ENCODE assay signal across 8 cellular contexts in the genomic region with DNA sequence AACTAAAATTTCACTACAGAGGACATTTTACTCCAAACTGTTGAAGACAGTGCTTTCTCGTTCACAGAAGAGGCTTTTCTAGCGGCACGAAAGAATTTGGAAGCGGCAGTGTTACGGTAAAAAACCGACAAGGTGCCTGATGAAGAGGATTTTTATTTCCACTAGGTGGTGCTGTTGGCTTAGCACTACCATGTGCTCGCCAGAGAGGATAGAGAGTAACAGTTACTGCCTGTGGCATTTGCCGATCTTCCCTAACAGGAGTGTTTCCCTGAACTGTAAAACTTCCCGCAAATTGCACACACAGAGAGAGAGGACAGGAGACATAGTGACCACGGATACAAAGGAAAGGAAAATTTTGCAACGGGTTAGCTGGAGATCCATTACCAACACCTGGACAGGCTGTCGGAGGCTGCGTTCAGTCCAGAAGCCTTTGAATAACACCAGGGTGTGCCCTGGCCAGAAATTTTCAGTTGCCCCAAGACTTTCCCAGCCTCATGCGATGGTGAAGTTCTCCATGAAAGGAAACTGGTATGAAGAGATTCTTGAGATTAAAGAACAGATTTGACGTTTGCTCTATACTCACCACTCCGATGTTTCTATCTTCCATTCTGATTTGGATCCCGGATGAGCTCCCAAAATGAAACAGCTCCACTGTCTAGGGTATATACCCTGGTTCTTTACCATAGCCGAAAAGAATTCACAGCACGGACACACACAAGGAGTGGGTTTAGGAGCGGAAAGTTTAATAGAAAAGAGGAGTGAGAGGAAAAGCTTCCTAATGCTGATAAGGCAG. TPM values are rescaled to one million over a fixed set of nuclear protein-coding genes. Genes with fewer than 3 reads are reported as not detected.
A peak's percentile ranks its signal among the peaks of the same experiment; 100 is the strongest.
DNase-seq lines count a peak whose midpoint lies in the region; ATAC-seq, FAIRE-seq and TF ChIP-seq lines count a peak whose summit lies in the region.

No MANE protein-coding gene starts in this region.

- H3K4me2 ChIP-seq in DND-41 (ENCODE audit: insufficient read depth, low read length): no peak overlapping the region
- no peak overlapping the region for H3K4me2 ChIP-seq in PC-9

- no peak overlapping the region for H3K9ac ChIP-seq in DND-41 (ENCODE audit: low read depth, low read length)

- no peaks in the 10 kb centered on the region for H3K36me3 ChIP-seq in DND-41 (ENCODE audit: insufficient read depth, low read length)
- no peaks in the 10 kb centered on the region for H3K36me3 ChIP-seq in PC-9 (ENCODE audit: low read depth)

- ATAC-seq in DND-41 (ENCODE audit: insufficient read depth, low read depth): peak; percentile 59; the same call in 2 of the 3 replicates
- ATAC-seq in HG02571 (IDR thresholded peaks at IDR 0.05; ENCODE audit: unreplicated experiment): no peak

- H3K27me3 ChIP-seq in DND-41 (ENCODE audit: insufficient read depth, low read length, poor library complexity) (peaks cover 22% of the 10 kb centered on the region), PC-9 (ENCODE audit: insufficient read depth, low read depth) (peaks cover 65% of the 10 kb centered on the region)

- H3K79me2 ChIP-seq in DND-41 (ENCODE audit: insufficient read depth, low read length) (no peaks in the 10 kb centered on the region), PC-9 (ENCODE audit: low read depth) (no peaks in the 10 kb centered on the region)

- peak; percentile 27 for DNase-seq in DND-41
- peak; percentile 37 for DNase-seq in HTR-8/SVneo (ENCODE audit: insufficient read length, low spot score)
- DNase-seq in PC-9: peak; percentile 8 to 42
- no peak for DNase-seq in epithelial cell of proximal tubule (ENCODE audit: low read depth)
- peak; percentile 17 for DNase-seq in retina
- DNase-seq in middle frontal gyrus (ENCODE audit: extremely low spot score, low spot score): no peak
- DNase-seq in GM20000 (ENCODE audit: low spot score): no peak

- BruUV-seq in PC-9 (replicated peaks; lab: Mats Ljungman, UMichigan): no TSS peak

- no peak overlapping the region for H3K4me3 ChIP-seq in DND-41 (ENCODE audit: low read depth in 1 of 2, low read length in 2 of 2)
- H3K4me3 ChIP-seq in PC-9: no peak overlapping the region
- no peak overlapping the region for H3K4me3 ChIP-seq in epithelial cell of proximal tubule (ENCODE audit: low read depth, low read length)

- no peaks in the 10 kb centered on the region for H3K9me2 ChIP-seq in PC-9 (ENCODE audit: insufficient read depth)

- CTCF ChIA-PET in PC-9 (lab: Charles Lee): interaction anchor here (0.6 to 1.4 kb wide), 4 partner anchors 8 to 618 kb away, joined by 3 to 4 read pairs (median 4); no protein-coding TSS in a partner anchor

- H3K9me3 ChIP-seq in DND-41 (ENCODE audit: insufficient read depth, low read length, severe bottlenecking) (peaks cover 5% of the 10 kb centered on the region), PC-9 (ENCODE audit: insufficient read depth, low read depth) (no peaks in the 10 kb centered on the region; the same call in 1 of the 2 replicates)

- H3K27ac ChIP-seq in DND-41 (ENCODE audit: low read length) (no peak overlapping the region), PC-9 (no peak overlapping the region)

- H3F3A ChIP-seq in PC-9 (ENCODE audit: insufficient read depth, low read depth): no peaks in the 10 kb centered on the region

- peak; percentile 62 for FAIRE-seq in HTR-8/SVneo (lab: Jason Lieb, UNC)

- POLR2A ChIA-PET in PC-9 (lab: Charles Lee; ENCODE audit: unreplicated experiment): no interaction called here

- intact Hi-C loops in PC-9 (cut with micrococcal nuclease; ENCODE audit: unreplicated experiment): loop anchor here (2.0 kb wide), 1 partner anchor 125 kb away; no protein-coding TSS in a partner anchor

- H4K20me1 ChIP-seq in DND-41 (ENCODE audit: insufficient read depth, low read length) (no peaks in the 10 kb centered on the region), PC-9 (ENCODE audit: insufficient read depth) (no peaks in the 10 kb centered on the region)

- no peaks in the 10 kb centered on the region for H3K4me1 ChIP-seq in DND-41 (ENCODE audit: insufficient read depth, low read length)
- H3K4me1 ChIP-seq in PC-9 (replicated peaks; ENCODE audit: insufficient read depth): no peaks in the 10 kb centered on the region

- no peak overlapping the region for H2AFZ ChIP-seq in DND-41 (ENCODE audit: low read depth, low read length)
- H2AFZ ChIP-seq in PC-9: no peak overlapping the region

- TF ChIP-seq CTCF in DND-41 (IDR thresholded peaks at IDR 0.05; ENCODE audit: borderline replicate concordance, extremely low read depth, low read length, poor library complexity, severe bottlenecking): peak; percentile 66
- peak; percentile 75 for TF ChIP-seq CTCF in PC-9 (conservative IDR thresholded peaks at IDR 0.05)
- TF ChIP-seq CTCF in epithelial cell of proximal tubule (conservative IDR thresholded peaks at IDR 0.05; ENCODE audit: low read depth, low read length): peak; percentile 65
- TF ChIP-seq CTCF in GM20000 (IDR thresholded peaks at IDR 0.05; ENCODE audit: extremely low read depth, missing control alignments): no peak

RNA-seq across cellular contexts. Expression of gene HLA-DPB1, which starts 48.1 kb away (rescaled TPM):
- not detected in 2 replicates for total RNA-seq in PC-9 (2021)
- 49.4 and 52.3 TPM in 2 replicates for total RNA-seq in epithelial cell of proximal tubule

RNA-seq across cellular contexts. Expression of gene HLA-DPA1, which starts 50.5 kb away (rescaled TPM):
- total RNA-seq in PC-9 (2021) (not detected in 2 replicates), epithelial cell of proximal tubule (6.8 and 7.1 TPM in 2 replicates)

Comparison
In these comparisons a context has a peak if more than half of its experiments do, and no peak if none do; other contexts are left out.
1. DNase-seq: peak in DND-41 (single experiment), HTR-8/SVneo (single experiment), PC-9 (2 of 2) and retina (single experiment); none in epithelial cell of proximal tubule (single experiment), middle frontal gyrus (single experiment) and GM20000 (single experiment).
2. RNA of gene HLA-DPB1, which starts 48.1 kb away (total RNA-seq): 49.4 to 52.3 TPM in epithelial cell of proximal tubule; not detected in PC-9; every median in the first group is over 10 times any median in the second.